27 cellular contexts compared by ENCODE assay signal in genomic region chr6:73604020-73604419, GRCh38.
"Had no signal": no experiment of that assay in that cellular context is flagged by ENCODE, and none has a peak within 500 bp of the region (broad histone marks: within the 10 kb centered on the region; RNA-seq: fewer than 3 reads in every experiment).

No MANE protein-coding gene starts in this region.

- H3K27me3 Mint-ChIP-seq: activated CD4-positive, alpha-beta T cell treated with anti-CD3 and anti-CD28 coated beads for 36 hours; activated naive CD8-positive, alpha-beta T cell treated with anti-CD3 and anti-CD28 coated beads, Interleukin-2, amount 10 ng/mL, durations not matched to agents 7 days and 5 days; brain; effector memory CD8-positive, alpha-beta T cell; stimulated activated naive CD8-positive, alpha-beta T cell treated with anti-CD3 and anti-CD28 coated beads, Interleukin-15, Interleukin-2, amounts not matched to agents 100 ng/mL and 50 ng/mL, for 24 hours had no signal

- FAIRE-seq: keratinocyte, urothelium cell line had no signal

- ATAC-seq: activated CD4-positive, alpha-beta T cell treated with anti-CD3 and anti-CD28 coated beads for 36 hours; effector memory CD8-positive, alpha-beta T cell; left colon; lower lobe of right lung; natural killer cell; right lobe of liver had no signal

- H3K4me1 ChIP-seq: ascending aorta, gastrocnemius medialis, lower lobe of right lung, neural progenitor cell had no signal

- H3K4me3 Mint-ChIP-seq: activated CD4-positive, alpha-beta T cell treated with anti-CD3 and anti-CD28 coated beads for 36 hours; activated naive CD8-positive, alpha-beta T cell treated with anti-CD3 and anti-CD28 coated beads, Interleukin-2, amount 10 ng/mL, durations not matched to agents 7 days and 5 days; brain; effector memory CD8-positive, alpha-beta T cell; natural killer cell; neural progenitor cell; stimulated activated naive CD8-positive, alpha-beta T cell treated with anti-CD3 and anti-CD28 coated beads, Interleukin-15, Interleukin-2, amounts not matched to agents 100 ng/mL and 50 ng/mL, for 24 hours had no signal

- H3K4me3 ChIP-seq: ascending aorta, gastrocnemius medialis, lower lobe of right lung, neural progenitor cell, right lobe of liver, thoracic aorta had no signal

- H3K27ac Mint-ChIP-seq: activated CD4-positive, alpha-beta T cell treated with anti-CD3 and anti-CD28 coated beads for 36 hours; natural killer cell; neural progenitor cell; stimulated activated naive CD8-positive, alpha-beta T cell treated with anti-CD3 and anti-CD28 coated beads, Interleukin-15, Interleukin-2, amounts not matched to agents 100 ng/mL and 50 ng/mL, for 24 hours had no signal

- H3K36me3 ChIP-seq: neural progenitor cell had no signal

- H3K4me1 Mint-ChIP-seq: activated CD4-positive, alpha-beta T cell treated with anti-CD3 and anti-CD28 coated beads for 36 hours; brain; natural killer cell had no signal

- H3K9me3 ChIP-seq: ascending aorta, gastrocnemius medialis, lower lobe of right lung, right lobe of liver, thoracic aorta had no signal

- DNase-seq: activated CD4-positive, alpha-beta T cell treated with anti-CD3 and anti-CD28 coated beads for 36 hours; activated CD4-positive, alpha-beta T cell treated with anti-CD3 and anti-CD28 coated beads, Interleukin-2, amount 50 U/mL, for 48 hours; activated CD4-positive, CD25-positive, alpha-beta regulatory T cell; activated effector memory CD4-positive, alpha-beta T cell treated with anti-CD3 and anti-CD28 coated beads, Interleukin-2, amount 50 U/mL, for 16 hours; activated naive CD8-positive, alpha-beta T cell treated with anti-CD3 and anti-CD28 coated beads, Interleukin-2, amount 10 ng/mL, durations not matched to agents 7 days and 5 days; caudate nucleus; cortex of kidney; effector memory CD8-positive, alpha-beta T cell; gastrocnemius medialis; glutamatergic neuron; hippocampal formation; left colon; lower lobe of right lung; mesenchymal stem cell; natural killer cell; occipital lobe; right lobe of liver; stimulated activated CD4-positive, alpha-beta T cell treated with anti-CD3 and anti-CD28 coated beads, Interleukin-12 subunit alpha, Interleukin-12 subunit beta, amount 100 ng/mL, for 4 hours; stimulated activated CD4-positive, alpha-beta T cell treated with anti-CD3 and anti-CD28 coated beads, Interleukin-4, amount 100 ng/mL, for 1 hour; trophoblast cell had no signal

- H3K27ac ChIP-seq: ascending aorta, gastrocnemius medialis, lower lobe of right lung, neural progenitor cell, right lobe of liver, thoracic aorta had no signal

- H3K9me3 Mint-ChIP-seq: activated naive CD8-positive, alpha-beta T cell treated with anti-CD3 and anti-CD28 coated beads, Interleukin-2, amount 10 ng/mL, durations not matched to agents 7 days and 5 days; effector memory CD8-positive, alpha-beta T cell; natural killer cell; stimulated activated naive CD8-positive, alpha-beta T cell treated with anti-CD3 and anti-CD28 coated beads, Interleukin-15, Interleukin-2, amounts not matched to agents 100 ng/mL and 50 ng/mL, for 24 hours had no signal

- H3K27me3 ChIP-seq: ascending aorta, gastrocnemius medialis, neural progenitor cell, right lobe of liver had no signal
